ENCODE assay signal across 13 cellular contexts in genomic region chr3:51478630-51479029, GRCh38.
"Had no signal": no experiment of that assay in that cellular context is flagged by ENCODE, and none has a peak within 500 bp of the region (broad histone marks: within the 10 kb centered on the region; RNA-seq: fewer than 3 reads in every experiment).

No MANE protein-coding gene starts in this region.

- H3K4me1 ChIP-seq: esophagus squamous epithelium, left lung, lower lobe of right lung, sigmoid colon had no signal

- ATAC-seq: left lung, lower lobe of right lung, natural killer cell had no signal

- H3K27me3 ChIP-seq: esophagus squamous epithelium, left lung, sigmoid colon had no signal

- FAIRE-seq: keratinocyte, urothelium cell line had no signal

- H3K27ac ChIP-seq: esophagus squamous epithelium, left lung, lower lobe of right lung, sigmoid colon, skin epidermis had no signal

- DNase-seq: esophagus squamous epithelium; foreskin fibroblast; immature natural killer cell; left lung; lower lobe of right lung; natural killer cell; posterior cingulate gyrus; sigmoid colon; stimulated activated CD4-positive, alpha-beta T cell treated with anti-CD3 and anti-CD28 coated beads, Interleukin-12 subunit alpha, Interleukin-12 subunit beta, amount 100 ng/mL, for 4 hours; stimulated activated naive CD4-positive, alpha-beta T cell treated with Interleukin-2 at 50 U/mL for 16 hours had no signal

- H3K9me3 ChIP-seq: esophagus squamous epithelium, left lung, lower lobe of right lung, sigmoid colon had no signal

- H3K4me3 ChIP-seq: esophagus squamous epithelium, left lung, lower lobe of right lung, sigmoid colon, skin epidermis had no signal
